In genomic region chr15:78638658-78639314, GRCh38 we compare ENCODE assay signal across 9 cellular contexts. TPM values are rescaled to one million over a fixed set of nuclear protein-coding genes. Genes with fewer than 3 reads are reported as not detected.
A peak's percentile ranks its signal among the peaks of the same experiment; 100 is the strongest.
DNase-seq lines count a peak whose midpoint lies in the region; ATAC-seq and TF ChIP-seq lines count a peak whose summit lies in the region.
"Had no signal": no experiment of that assay in that cellular context is flagged by ENCODE, and none has a peak within 500 bp of the region (broad histone marks: within the 10 kb centered on the region; RNA-seq: fewer than 3 reads in every experiment).

No MANE protein-coding gene starts in this region.

- CTCF ChIA-PET in Panc1 (lab: Charles Lee) = interaction anchor here (0.7 to 2.4 kb wide), 5 partner anchors 12 to 72 kb away, joined by 3 to 8 read pairs (median 4); no protein-coding TSS in a partner anchor

- no TSS peak for BruUV-seq in Panc1 (replicated peaks; lab: Mats Ljungman, UMichigan)

- no peak overlapping the region for H3K27ac ChIP-seq in Panc1 (ENCODE audit: low read length)

- no peak overlapping the region for H3K4me3 Mint-ChIP-seq in activated naive CD8-positive, alpha-beta T cell treated with anti-CD3 and anti-CD28 coated beads, Interleukin-2, amount 10 ng/mL, durations not matched to agents 7 days and 5 days

- H3K4me1 ChIP-seq in Panc1 (ENCODE audit: control insufficient read depth, insufficient read depth, low read length) = no peaks in the 10 kb centered on the region

- no peak overlapping the region for H3K4me3 ChIP-seq in Panc1 (ENCODE audit: low read depth in 2 of 2, low read length in 2 of 2)

- H3K9me3 ChIP-seq in Panc1 (ENCODE audit: control insufficient read depth, insufficient read depth, low read depth, low read length) = no peaks in the 10 kb centered on the region

- H3K27me3 Mint-ChIP-seq in activated naive CD8-positive, alpha-beta T cell treated with anti-CD3 and anti-CD28 coated beads, Interleukin-2, amount 10 ng/mL, durations not matched to agents 7 days and 5 days = peaks cover 17% of the 10 kb centered on the region

- no peaks in the 10 kb centered on the region for H3K9me3 Mint-ChIP-seq in activated naive CD8-positive, alpha-beta T cell treated with anti-CD3 and anti-CD28 coated beads, Interleukin-2, amount 10 ng/mL, durations not matched to agents 7 days and 5 days

- H3K4me1 Mint-ChIP-seq in activated naive CD8-positive, alpha-beta T cell treated with anti-CD3 and anti-CD28 coated beads, Interleukin-2, amount 10 ng/mL, durations not matched to agents 7 days and 5 days = peaks cover 7% of the 10 kb centered on the region

- in situ Hi-C loops in Panc1 (cut with HindIII; ENCODE audit: low pct_unique_long_range_greater_than_20kb, low sequenced_read_pairs) = no loop called here

- no peaks in the 10 kb centered on the region for H3K36me3 Mint-ChIP-seq in activated naive CD8-positive, alpha-beta T cell treated with anti-CD3 and anti-CD28 coated beads, Interleukin-2, amount 10 ng/mL, durations not matched to agents 7 days and 5 days

- peak; percentile 84 for TF ChIP-seq CTCF in Panc1 (IDR thresholded peaks at IDR 0.05)

- intact Hi-C loops in Panc1 (cut with micrococcal nuclease; ENCODE audit: unreplicated experiment) = loop anchor here (2.0 kb wide), 1 partner anchor 70 kb away; no protein-coding TSS in a partner anchor

- POLR2A ChIA-PET in Panc1 (lab: Charles Lee) = interaction anchor here (0.6 kb wide), 1 partner anchor 104 kb away, joined by 3 read pairs; no protein-coding TSS in a partner anchor
- POLR2A ChIA-PET in activated naive CD8-positive, alpha-beta T cell treated with anti-CD3 and anti-CD28 coated beads, Interleukin-2, amount 10 ng/mL, durations not matched to agents 7 days and 5 days (lab: Charles Lee) = no interaction called here

- H3K27me3 ChIP-seq in Panc1 (ENCODE audit: control insufficient read depth, insufficient read depth, low read length) = no peaks in the 10 kb centered on the region

- no peaks in the 10 kb centered on the region for H3K36me3 ChIP-seq in Panc1 (ENCODE audit: control insufficient read depth, insufficient read depth, low read length)

- DNase-seq in DMS 273 treated with DMSO at 0.1 percent for 48 hours (lab: John Stamatoyannopoulos, UW) (peak; percentile 12), HuH-7 (ENCODE audit: low spot score) (peak; percentile 92), Panc1 (ENCODE audit: low read depth, low spot score) (no peak), iPS-NIHi11 (ENCODE audit: low spot score) (peak; percentile 90)
- no peak for DNase-seq in activated naive CD8-positive, alpha-beta T cell treated with anti-CD3 and anti-CD28 coated beads, Interleukin-2, amount 10 ng/mL, durations not matched to agents 7 days and 5 days
- peak; percentile 16 to 34 for DNase-seq in stimulated activated CD4-positive, alpha-beta T cell treated with anti-CD3 and anti-CD28 coated beads, Interleukin-1b, Interleukin-23, amount 100 ng/mL, for 4 hours (ENCODE audit: low read depth in 2 of 2)

- ATAC-seq in Panc1 (peak; percentile 85), GM21447 (IDR thresholded peaks at IDR 0.05; ENCODE audit: unreplicated experiment) (no peak), GM21786 (IDR thresholded peaks at IDR 0.05; ENCODE audit: unreplicated experiment) (no peak)
- peak; percentile 21 for ATAC-seq in activated naive CD8-positive, alpha-beta T cell treated with anti-CD3 and anti-CD28 coated beads, Interleukin-2, amount 10 ng/mL, durations not matched to agents 7 days and 5 days (ENCODE audit: low read depth)

- H3K27ac Mint-ChIP-seq in activated naive CD8-positive, alpha-beta T cell treated with anti-CD3 and anti-CD28 coated beads, Interleukin-2, amount 10 ng/mL, durations not matched to agents 7 days and 5 days = no peak overlapping the region

RNA-seq across cellular contexts. Expression of gene CHRNB4, which starts 2.2 kb away (rescaled TPM):
- not detected for total RNA-seq in Panc1 (2021; ENCODE audit: unreplicated experiment)
- polyA plus RNA-seq in Panc1 (2012; ENCODE audit: insufficient read length) = 0.15 TPM
- not detected for total RNA-seq in activated naive CD8-positive, alpha-beta T cell treated with anti-CD3 and anti-CD28 coated beads, Interleukin-2, amount 10 ng/mL, durations not matched to agents 7 days and 5 days
- total RNA-seq: T-helper 2 cell treated with Interferon-gamma antibody and Interleukin-4, amounts not matched to agents 100 ng/mL and 5 ng/mL, for 36 hours had no signal

RNA-seq across cellular contexts. Expression of gene CHRNA3, which starts 18.0 kb away (rescaled TPM):
- 0.31 TPM for total RNA-seq in Panc1 (2021; ENCODE audit: unreplicated experiment)
- 1.5 TPM for polyA plus RNA-seq in Panc1 (2012; ENCODE audit: insufficient read length)
- total RNA-seq in activated naive CD8-positive, alpha-beta T cell treated with anti-CD3 and anti-CD28 coated beads, Interleukin-2, amount 10 ng/mL, durations not matched to agents 7 days and 5 days = not detected
- total RNA-seq: T-helper 2 cell treated with Interferon-gamma antibody and Interleukin-4, amounts not matched to agents 100 ng/mL and 5 ng/mL, for 36 hours had no signal

Comparison
In these comparisons a context has a peak if more than half of its experiments do, and no peak if none do; other contexts are left out.
1. DNase-seq: peak in DMS 273 treated with DMSO at 0.1 percent for 48 hours (single experiment), HuH-7 (single experiment), iPS-NIHi11 (single experiment) and stimulated activated CD4-positive, alpha-beta T cell treated with anti-CD3 and anti-CD28 coated beads, Interleukin-1b, Interleukin-23, amount 100 ng/mL, for 4 hours (2 of 2); none in Panc1 (single experiment) and activated naive CD8-positive, alpha-beta T cell treated with anti-CD3 and anti-CD28 coated beads, Interleukin-2, amount 10 ng/mL, durations not matched to agents 7 days and 5 days (single experiment).
2. ATAC-seq: peak in Panc1 (single experiment) and activated naive CD8-positive, alpha-beta T cell treated with anti-CD3 and anti-CD28 coated beads, Interleukin-2, amount 10 ng/mL, durations not matched to agents 7 days and 5 days (single experiment); none in GM21447 (single experiment) and GM21786 (single experiment).